16 cellular contexts compared by ENCODE assay signal in genomic region chr5:2165203-2165602, GRCh38.
DNase-seq lines count a peak whose midpoint lies in the region; ATAC-seq, FAIRE-seq and TF ChIP-seq lines count a peak whose summit lies in the region.
"Had no signal": no experiment of that assay in that cellular context is flagged by ENCODE, and none has a peak within 500 bp of the region (broad histone marks: within the 10 kb centered on the region; RNA-seq: fewer than 3 reads in every experiment).

No MANE protein-coding gene starts in this region.

- H3K4me1 ChIP-seq in HepG2 (ENCODE audit: insufficient read depth, low read length) (no peaks in the 10 kb centered on the region), gastroesophageal sphincter (no peaks in the 10 kb centered on the region)
- H3K4me1 ChIP-seq: HAP-1 had no signal

- H3K4me2 ChIP-seq in HepG2 (ENCODE audit: low read depth, low read length): no peak overlapping the region
- H3K4me2 ChIP-seq: BLaER1 had no signal

- H3K27me3 ChIP-seq in HepG2 (ENCODE audit: control insufficient read depth in 1 of 2, insufficient read depth in 2 of 2, low read length in 2 of 2) (peaks cover 7 to 46% of the 10 kb centered on the region in 2 experiments; a peak in 4 of 5 replicates), gastroesophageal sphincter (peaks cover 52% of the 10 kb centered on the region)
- H3K27me3 ChIP-seq: BLaER1 had no signal

- peaks cover 11 to 15% of the 10 kb centered on the region in 2 donors for H3K27me3 Mint-ChIP-seq in natural killer cell treated with Interleukin-12 subunit alpha and Interleukin-12 subunit beta and Interleukin-15 and Interleukin-18, amount 100 ng/mL, for 72 hours
- peaks cover 9% of the 10 kb centered on the region in 2 donors for H3K27me3 Mint-ChIP-seq in natural killer cell (ENCODE audit: low read depth in 2 of 2)

- H3K27ac ChIP-seq in HepG2 (ENCODE audit: extremely low read length, insufficient read depth, low read length) (no peak overlapping the region), gastroesophageal sphincter (no peak overlapping the region)
- H3K27ac ChIP-seq: BLaER1 had no signal

- no peak for TF ChIP-seq RAD21 in HepG2 (CRISPR knock-in tag; IDR thresholded peaks at IDR 0.05)

- peaks cover 4% of the 10 kb centered on the region for H3K9me3 Mint-ChIP-seq in natural killer cell treated with Interleukin-12 subunit alpha and Interleukin-12 subunit beta and Interleukin-15 and Interleukin-18, amount 100 ng/mL, for 72 hours
- H3K9me3 Mint-ChIP-seq in natural killer cell: peaks cover 3 to 4% of the 10 kb centered on the region in 2 donors

- H4K20me1 ChIP-seq in HepG2 (ENCODE audit: insufficient read depth, low read length): no peaks in the 10 kb centered on the region
- H4K20me1 ChIP-seq: BLaER1 had no signal

- TF ChIP-seq CTCF in natural killer cell (IDR thresholded peaks at IDR 0.05): no peak
- TF ChIP-seq CTCF in HepG2 (CRISPR knock-in tag; IDR thresholded peaks at IDR 0.05): no peak
- no peak for TF ChIP-seq CTCF in gastroesophageal sphincter (IDR thresholded peaks at IDR 0.05)

- 7% methylated on average over 13 of the region's 15 CpGs for WGBS in HepG2 (ENCODE audit: low lambda C conversion rate)
- 50 to 63% methylated on average over 5 to 7 of the region's 15 CpGs for WGBS in gastroesophageal sphincter (ENCODE audit: low coverage in 1 of 2), 2 donors

- BruUV-seq in HepG2 (replicated peaks; lab: Mats Ljungman, UMichigan): no TSS peak

- peak; percentile 44 for DNase-seq in natural killer cell treated with Interleukin-12 subunit alpha and Interleukin-12 subunit beta and Interleukin-15 and Interleukin-18, amount 100 ng/mL, for 72 hours (ENCODE audit: low spot score)
- DNase-seq in natural killer cell: no peak
- DNase-seq in HepG2 (ENCODE audit: low spot score): no peak
- peak; percentile 36 for DNase-seq in posterior vena cava (ENCODE audit: low spot score)
- DNase-seq in GF-D8 (lab: John Stamatoyannopoulos, UW): no peak
- DNase-seq: 8988T; Calu3; CD4-positive, alpha-beta memory T cell; DMS79 treated with DMSO at 0.1 percent for 48 hours had no signal

- peak in 1 of 2 donors; percentile 50 for ATAC-seq in natural killer cell treated with Interleukin-12 subunit alpha and Interleukin-12 subunit beta and Interleukin-15 and Interleukin-18, amount 100 ng/mL, for 72 hours
- ATAC-seq in natural killer cell: no peak
- no peak for ATAC-seq in HepG2
- no peak for ATAC-seq in HG03139 (IDR thresholded peaks at IDR 0.05; ENCODE audit: unreplicated experiment)
- no peak for ATAC-seq in HG03521 (IDR thresholded peaks at IDR 0.05; ENCODE audit: unreplicated experiment)
- ATAC-seq in gastroesophageal sphincter: no peak
- ATAC-seq: GM12878 had no signal

- no peak overlapping the region for H3K4me3 Mint-ChIP-seq in natural killer cell treated with Interleukin-12 subunit alpha and Interleukin-12 subunit beta and Interleukin-15 and Interleukin-18, amount 100 ng/mL, for 72 hours
- no peak overlapping the region for H3K4me3 Mint-ChIP-seq in natural killer cell
- H3K4me3 Mint-ChIP-seq: CD14-positive monocyte; CD4-positive, alpha-beta memory T cell had no signal

- no peaks in the 10 kb centered on the region for H3K4me1 Mint-ChIP-seq in natural killer cell treated with Interleukin-12 subunit alpha and Interleukin-12 subunit beta and Interleukin-15 and Interleukin-18, amount 100 ng/mL, for 72 hours (ENCODE audit: low read depth in 2 of 2)
- no peaks in the 10 kb centered on the region for H3K4me1 Mint-ChIP-seq in natural killer cell
- H3K4me1 Mint-ChIP-seq: CD14-positive monocyte; CD4-positive, alpha-beta memory T cell had no signal

- no peak overlapping the region for H2AFZ ChIP-seq in HepG2 (ENCODE audit: low read length)

- no peak for TF ChIP-seq EP300 in HepG2 (IDR thresholded peaks at IDR 0.05; ENCODE audit: low read depth in 2 of 2, low read length in 2 of 2)
- no peak for TF ChIP-seq EP300 in HepG2 (CRISPR knock-in tag; IDR thresholded peaks at IDR 0.05; ENCODE audit: borderline replicate concordance)
- TF ChIP-seq EP300 in gastroesophageal sphincter (IDR thresholded peaks at IDR 0.05): no peak

- no peak for FAIRE-seq in HepG2 (lab: Jason Lieb, UNC)
- FAIRE-seq: GM12878 had no signal

- no peak overlapping the region for H3K27ac Mint-ChIP-seq in natural killer cell treated with Interleukin-12 subunit alpha and Interleukin-12 subunit beta and Interleukin-15 and Interleukin-18, amount 100 ng/mL, for 72 hours
- H3K27ac Mint-ChIP-seq in natural killer cell: no peak overlapping the region
- H3K27ac Mint-ChIP-seq: CD14-positive monocyte; CD4-positive, alpha-beta memory T cell had no signal

- POLR2A ChIA-PET in HepG2 (lab: Yijun Ruan, JAX): no interaction called here

- H3K4me3 ChIP-seq in HepG2 (replicated peaks in 1 of 3; ENCODE audit: insufficient read depth in 1 of 3, low read depth in 2 of 3, low read length in 3 of 3) (no peak overlapping the region), gastroesophageal sphincter (no peak overlapping the region)
- H3K4me3 ChIP-seq: BLaER1, GM12878, HAP-1 had no signal

- TF ChIP-seq POLR2A in HepG2 (IDR thresholded peaks at IDR 0.05; ENCODE audit: insufficient read depth in 1 of 2, low read depth in 2 of 2, low read length in 2 of 2): no peak
- no peak for TF ChIP-seq POLR2A in gastroesophageal sphincter (IDR thresholded peaks at IDR 0.05)

- H3K36me3 ChIP-seq in HepG2 (replicated peaks in 1 of 2; ENCODE audit: control insufficient read depth in 1 of 2, insufficient read depth in 2 of 2, low read length in 2 of 2) (no peaks in the 10 kb centered on the region), gastroesophageal sphincter (no peaks in the 10 kb centered on the region)
- H3K36me3 ChIP-seq: BLaER1, HAP-1 had no signal

- intact Hi-C loops in natural killer cell (cut with micrococcal nuclease) (no loop called here), HepG2 (cut with micrococcal nuclease; ENCODE audit: unreplicated experiment) (no loop called here), posterior vena cava (cut with DNase I) (no loop called here)

- H3K36me3 Mint-ChIP-seq in natural killer cell treated with Interleukin-12 subunit alpha and Interleukin-12 subunit beta and Interleukin-15 and Interleukin-18, amount 100 ng/mL, for 72 hours: no peaks in the 10 kb centered on the region
- H3K36me3 Mint-ChIP-seq in natural killer cell: no peaks in the 10 kb centered on the region
- H3K36me3 Mint-ChIP-seq: CD14-positive monocyte; CD4-positive, alpha-beta memory T cell had no signal

- no peaks in the 10 kb centered on the region for H3K9me3 ChIP-seq in HepG2 (ENCODE audit: low read length)
- no peaks in the 10 kb centered on the region for H3K9me3 ChIP-seq in gastroesophageal sphincter
- H3K9me3 ChIP-seq: BLaER1, HAP-1 had no signal

- CTCF ChIA-PET in HepG2 (lab: Yijun Ruan, JAX; ENCODE audit: low intra/inter-chr PET ratio, low total read pairs): no interaction called here

- no peak overlapping the region for H3K9ac ChIP-seq in HepG2 (ENCODE audit: insufficient read depth, low read depth, low read length)
- H3K9ac ChIP-seq: BLaER1 had no signal

- no peaks in the 10 kb centered on the region for H3K79me2 ChIP-seq in HepG2 (ENCODE audit: insufficient read depth, low read length)

- in situ Hi-C loops in HepG2 (cut with HindIII; ENCODE audit: extremely low pct_ligation_motif_present, low pct_unique_long_range_greater_than_20kb): no loop called here

TF ChIP-seq in HepG2, 621 proteins besides CTCF, POLR2A, EP300 and RAD21:
- TF ChIP-seq ZNF790 (CRISPR knock-in tag; IDR thresholded peaks at IDR 0.05; ENCODE audit: borderline replicate concordance): no peak
- peak; percentile 98 for TF ChIP-seq MNT (IDR thresholded peaks at IDR 0.05)
TF ChIP-seq in HepG2: peak in this region for 1.

Comparison
In these comparisons a context has a peak if more than half of its experiments do, and no peak if none do; other contexts are left out.
1. DNase-seq: peak in natural killer cell treated with Interleukin-12 subunit alpha and Interleukin-12 subunit beta and Interleukin-15 and Interleukin-18, amount 100 ng/mL, for 72 hours (single experiment) and posterior vena cava (single experiment); none in natural killer cell (single experiment), HepG2 (single experiment) and GF-D8 (single experiment).